ENCODE assay signal across 26 cellular contexts in genomic region chr14:62597143-62597542, GRCh38.
"Had no signal": no experiment of that assay in that cellular context is flagged by ENCODE, and none has a peak within 500 bp of the region (broad histone marks: within the 10 kb centered on the region; RNA-seq: fewer than 3 reads in every experiment).

No MANE protein-coding gene starts in this region.

- H3K27me3 ChIP-seq: stomach, suprapubic skin, testis, thyroid gland, tibial artery, tibial nerve, transverse colon, upper lobe of left lung, upper lobe of right lung, uterus, vagina had no signal

- H3K4me3 ChIP-seq: stomach, suprapubic skin, testis, thoracic aorta, thyroid gland, tibial artery, tibial nerve, transverse colon, upper lobe of left lung, upper lobe of right lung, uterus, vagina had no signal

- ATAC-seq: stimulated activated effector memory CD8-positive, alpha-beta T cell treated with anti-CD3 and anti-CD28 coated beads, Interleukin-12 subunit alpha, Interleukin-12 subunit beta, amount 100 ng/mL, for 72 hours; stimulated activated memory B cell treated with anti-CD40 and anti-IgM and Interleukin-4, amounts not matched to agents 10 μg/mL and 1 μg/mL and 100 μg/mL, for 72 hours; stimulated activated naive B cell treated with anti-CD40 and anti-IgM and Interleukin-4, amounts not matched to agents 10 μg/mL and 1 μg/mL and 100 μg/mL, for 72 hours; stimulated activated naive CD8-positive, alpha-beta T cell treated with anti-CD3 and anti-CD28 coated beads, Interleukin-15, amount 100 ng/mL, for 72 hours; stimulated activated naive CD8-positive, alpha-beta T cell treated with anti-CD3 and anti-CD28 coated beads, Interleukin-15, Interleukin-2, amounts not matched to agents 100 U/mL and 50 U/mL, for 24 hours; upper lobe of right lung had no signal

- H3K4me1 ChIP-seq: stomach, suprapubic skin, testis, thyroid gland, tibial artery, tibial nerve, transverse colon, upper lobe of left lung, upper lobe of right lung, uterus, vagina had no signal

- H3K9me3 ChIP-seq: testis, thyroid gland, tibial artery, transverse colon, upper lobe of right lung, uterus, vagina had no signal

- H3K36me3 ChIP-seq: stomach, suprapubic skin, thoracic aorta, thyroid gland, tibial artery, tibial nerve, transverse colon, upper lobe of left lung, upper lobe of right lung, uterus, vagina had no signal

- H3K27ac ChIP-seq: stomach, suprapubic skin, testis, thoracic aorta, thyroid gland, tibial artery, tibial nerve, transverse colon, upper lobe of left lung, upper lobe of right lung, uterus, vagina had no signal

- DNase-seq: stimulated activated CD4-positive, alpha-beta T cell treated with anti-CD3 and anti-CD28 coated beads, Interleukin-2, amount 100 ng/mL, for 48 hours; stimulated activated CD4-positive, alpha-beta T cell treated with anti-CD3 and anti-CD28 coated beads, Interleukin-4, amount 100 ng/mL, for 1 hour; stimulated activated CD4-positive, alpha-beta T cell treated with anti-CD3 and anti-CD28 coated beads, Interleukin-4, amount 100 ng/mL, for 24 hours; stimulated activated CD4-positive, alpha-beta T cell treated with anti-CD3 and anti-CD28 coated beads, Interleukin-4, amount 100 ng/mL, for 4 hours; stimulated activated CD8-positive, alpha-beta memory T cell treated with anti-CD3 and anti-CD28 coated beads, Interleukin-4, amount 100 ng/mL, for 48 hours; stimulated activated naive B cell treated with anti-CD40 and anti-IgM and Interleukin-4, amounts not matched to agents 10 μg/mL and 1 μg/mL and 100 μg/mL, for 72 hours; stimulated activated naive CD4-positive, alpha-beta T cell; stimulated activated naive CD4-positive, alpha-beta T cell treated with Interleukin-2 at 50 U/mL for 16 hours; stimulated activated naive CD8-positive, alpha-beta T cell treated with anti-CD3 and anti-CD28 coated beads, Interleukin-15, amount 100 ng/mL, for 72 hours; stimulated activated naive CD8-positive, alpha-beta T cell treated with anti-CD3 and anti-CD28 coated beads, Interleukin-15, Interleukin-2, amounts not matched to agents 100 U/mL and 50 U/mL, for 24 hours; stomach; substantia nigra; testis; thyroid gland; tibial artery; transverse colon; trophoblast cell; upper lobe of left lung; upper lobe of right lung; uterus had no signal
